Comparison of ENCODE assay signal across 20 cellular contexts in the genomic region with DNA sequence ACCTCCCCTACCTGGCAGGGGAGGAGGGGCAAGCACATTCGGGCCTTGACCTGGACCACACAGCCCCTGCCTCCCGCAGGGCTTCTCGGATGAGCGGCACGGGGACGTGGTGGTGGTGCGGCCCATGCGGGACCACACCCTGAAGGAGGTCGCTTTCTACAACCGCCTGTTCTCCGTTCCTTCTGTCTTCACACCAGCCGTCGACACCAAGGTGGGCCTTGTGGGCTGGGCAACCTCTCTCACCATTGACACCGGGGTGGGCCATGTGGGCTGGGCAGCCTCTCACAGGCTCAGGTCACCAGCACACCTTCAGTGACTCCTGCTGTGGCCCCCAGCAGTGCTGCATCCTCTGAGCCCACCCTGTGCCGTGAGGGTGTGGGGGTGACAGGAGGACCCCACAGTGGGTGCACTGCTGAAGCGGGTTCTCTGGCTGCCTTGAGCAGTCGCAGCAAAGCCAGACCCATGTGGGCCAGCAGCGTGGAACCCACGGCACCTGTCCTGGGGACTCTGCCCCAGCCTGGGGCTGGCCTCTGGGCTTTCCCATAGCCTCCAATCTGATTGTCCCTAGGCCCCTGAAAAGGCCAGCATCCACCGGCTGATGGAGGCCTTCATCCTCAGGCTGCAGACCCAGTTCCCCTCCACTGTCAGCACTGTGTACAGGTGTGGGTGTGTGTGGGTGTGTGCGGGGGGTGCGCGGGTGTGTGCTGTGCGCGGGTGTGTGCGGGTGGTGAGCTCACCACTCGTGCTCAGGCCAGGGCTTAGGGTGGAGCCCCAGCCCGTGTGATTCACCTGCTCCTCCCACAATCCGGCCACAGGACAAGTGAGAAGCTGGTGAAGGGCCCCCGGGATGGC. TPM values are rescaled to one million over a fixed set of nuclear protein-coding genes. Genes with fewer than 3 reads are reported as not detected.
DNase-seq lines count a peak whose midpoint lies in the region; ATAC-seq, FAIRE-seq and TF ChIP-seq lines count a peak whose summit lies in the region.
"Had no signal": no experiment of that assay in that cellular context is flagged by ENCODE, and none has a peak within 500 bp of the region (broad histone marks: within the 10 kb centered on the region; RNA-seq: fewer than 3 reads in every experiment).

No MANE protein-coding gene starts in this region.

- peaks cover 21% of the 10 kb centered on the region for H3K79me2 ChIP-seq in K562 (ENCODE audit: control insufficient read depth, insufficient read depth, low read length)

- H3K27me3 Mint-ChIP-seq in nephron progenitor cell (ENCODE audit: low read depth, poor library complexity): no peaks in the 10 kb centered on the region
- H3K27me3 Mint-ChIP-seq: memory B cell, T-cell had no signal

- peaks cover 3% of the 10 kb centered on the region for H3K9me1 ChIP-seq in K562 (ENCODE audit: control insufficient read depth, insufficient read depth, low read length)

- no peaks in the 10 kb centered on the region for H3K9me3 Mint-ChIP-seq in nephron progenitor cell
- H3K9me3 Mint-ChIP-seq: H9, memory B cell, neural crest cell, T-cell had no signal

- CTCF ChIA-PET in K562 (lab: Yijun Ruan, JAX; ENCODE audit: low intra/inter-chr PET ratio): no interaction called here
- CTCF ChIA-PET in GM10248 (lab: Yijun Ruan, JAX): interaction anchor here (6.2 kb wide), 1 partner anchor 22 kb away, joined by 38 read pairs; no protein-coding TSS in a partner anchor

- H2AFZ ChIP-seq in K562 (ENCODE audit: low read depth, low read length): no peak overlapping the region

- H3K4me1 ChIP-seq in K562 (replicated peaks in 1 of 2; ENCODE audit: control insufficient read depth in 2 of 2, insufficient read depth in 2 of 2, low read length in 2 of 2): peaks cover 0 to 65% of the 10 kb centered on the region in 2 experiments; a peak in 1 of 5 replicates
- H3K4me1 ChIP-seq: suprapubic skin had no signal

- POLR2A ChIA-PET in K562 (lab: Yijun Ruan, JAX): interaction anchor here (0.9 kb wide), 1 partner anchor 18 kb away, joined by 3 read pairs; no protein-coding TSS in a partner anchor
- POLR2A ChIA-PET in GM10248 (lab: Yijun Ruan, JAX): no interaction called here

- TF ChIP-seq EP300 in K562 (IDR thresholded peaks at IDR 0.05; ENCODE audit: low read length): no peak

- no peak overlapping the region for H3K4me3 ChIP-seq in K562
- H3K4me3 ChIP-seq: BLaER1, gastroesophageal sphincter, suprapubic skin had no signal

- DNase-seq in AG20443 (ENCODE audit: low spot score): peak; percentile 58
- DNase-seq in HT1080 (ENCODE audit: low read depth): peak; percentile 31
- DNase-seq in K562 (ENCODE audit: extremely low read depth in 1 of 4, low spot score in 3 of 4): peak in 3 of 4 experiments; percentile 48 to 72 (median 54)
- DNase-seq in nephron progenitor cell: no peak
- no peak for DNase-seq in activated CD8-positive, alpha-beta memory T cell treated with anti-CD3 and anti-CD28 coated beads, Interleukin-2, amount 50 U/mL, for 4 hours
- DNase-seq in GM10248 (ENCODE audit: extremely low spot score): no peak
- DNase-seq: activated effector memory CD4-positive, alpha-beta T cell treated with Interleukin-2 at 50 U/mL for 16 hours; H9; MV-4-11; NCI-H2029 treated with DMSO at 0.1 percent for 48 hours; T-cell had no signal

- TF ChIP-seq CTCF in K562 (IDR thresholded peaks at IDR 0.05 in 2 of 3, conservative IDR thresholded peaks at IDR 0.05 in 1 of 3; ENCODE audit: insufficient read depth in 2 of 3, low read depth in 1 of 3, low read length in 3 of 3) (no peak), nephron progenitor cell (IDR thresholded peaks at IDR 0.05) (no peak), GM10248 (IDR thresholded peaks at IDR 0.05; ENCODE audit: control extremely low read depth, extremely low read depth, low read depth, missing control alignments) (no peak)

- peaks cover 15% of the 10 kb centered on the region for H3K4me1 Mint-ChIP-seq in nephron progenitor cell
- H3K4me1 Mint-ChIP-seq: neural crest cell had no signal

- H3K9me3 ChIP-seq in K562 (replicated peaks; ENCODE audit: control insufficient read depth, insufficient read depth, low read depth, low read length): 0 out of 2 replicates have a peak, but pooled peaks cover 2% of the 10 kb centered on the region
- H3K9me3 ChIP-seq: BLaER1, gastroesophageal sphincter, suprapubic skin had no signal

- in situ Hi-C loops in K562 (cut with MboI): no loop called here

- H4K20me1 ChIP-seq in K562 (replicated peaks; ENCODE audit: control insufficient read depth, insufficient read depth, low read length): peaks cover 17% of the 10 kb centered on the region; the same call in 1 of the 2 replicates

- TF ChIP-seq POLR2A in K562 (conservative IDR thresholded peaks at IDR 0.05): peak; percentile 57

- H3K4me3 Mint-ChIP-seq in nephron progenitor cell: no peak overlapping the region
- H3K4me3 Mint-ChIP-seq: H9, memory B cell, neural crest cell, T-cell had no signal

- H3K36me3 ChIP-seq in K562 (ENCODE audit: control insufficient read depth, insufficient read depth, low read length): peaks cover 94% of the 10 kb centered on the region

- no peaks in the 10 kb centered on the region; a peak in 1 of 5 replicates for H3K27me3 ChIP-seq in K562 (ENCODE audit: control insufficient read depth in 2 of 2, insufficient read depth in 2 of 2, low read length in 2 of 2)
- H3K27me3 ChIP-seq: BLaER1, gastroesophageal sphincter, suprapubic skin had no signal

- peak overlapping the region; percentile 54 for H3K27ac Mint-ChIP-seq in nephron progenitor cell
- H3K27ac Mint-ChIP-seq: H9, memory B cell, T-cell had no signal

- no peak overlapping the region for H3K4me2 ChIP-seq in K562 (ENCODE audit: insufficient read depth, low read length)
- H3K4me2 ChIP-seq: BLaER1 had no signal

- no peak overlapping the region for H3K9ac ChIP-seq in K562 (ENCODE audit: insufficient read depth in 1 of 2, low read depth in 2 of 2, low read length in 2 of 2)
- H3K9ac ChIP-seq: BLaER1 had no signal

- ATAC-seq in K562 (peak; percentile 64), GM19328 (IDR thresholded peaks at IDR 0.05; ENCODE audit: unreplicated experiment) (no peak)
- ATAC-seq: gastroesophageal sphincter, T-cell had no signal

- intact Hi-C loops in K562 (cut with micrococcal nuclease): no loop called here

- no peak overlapping the region for H3K27ac ChIP-seq in K562 (ENCODE audit: extremely low read depth, low read depth, low read length)
- H3K27ac ChIP-seq: BLaER1, gastroesophageal sphincter, suprapubic skin had no signal

- FAIRE-seq in K562 (lab: Jason Lieb, UNC): no peak
- FAIRE-seq: D721Med, endometrium had no signal

- BruUV-seq in K562 (replicated peaks; lab: Mats Ljungman, UMichigan): no TSS peak

- no peak for TF ChIP-seq RAD21 in K562 (CRISPR knock-in tag; conservative IDR thresholded peaks at IDR 0.05 in 1 of 2, IDR thresholded peaks at IDR 0.05 in 1 of 2)

- H3K36me3 Mint-ChIP-seq in nephron progenitor cell (ENCODE audit: low read depth): peaks cover 5% of the 10 kb centered on the region

- WGBS in K562 (ENCODE audit: insufficient coverage, low coverage, missing lambda C conversion rate): 79% methylated on average over 28 of the region's 30 CpGs

RNA-seq across cellular contexts. Expression of a gene that starts 7.5 kb away (rescaled TPM):
- total RNA-seq in HT1080 (2014; rRNA removed; shearing (Covaris generic)): 26.6 and 31.0 TPM in 2 replicates
- polyA plus RNA-seq in HT1080 (2015; cell fraction: cytosol; rRNA removed): 18.8 and 20.7 TPM in 2 replicates
- polyA plus RNA-seq in HT1080 (2015; cell fraction: nucleus; rRNA removed): 24.1 and 26.0 TPM in 2 replicates
- 45.3 and 159 TPM in 2 replicates for total RNA-seq in K562 (2011; cell fraction: chromatin; rRNA removed; ENCODE audit: low replicate concordance)
- total RNA-seq in K562 (2011; cell fraction: nucleolus; rRNA removed): 114 and 148 TPM in 2 replicates
- 48.7 and 66.7 TPM in 2 replicates for total RNA-seq in K562 (2011; cell fraction: nucleoplasm; rRNA removed)
- total RNA-seq in K562 (2014; rRNA removed) (55.4 and 68.9 TPM in 2 replicates), K562 (2014; rRNA removed; fragmentation: Illumina TruSeq; extraction: Trizol) (7.2 and 11.9 TPM in 2 replicates), K562 (2015; rRNA removed; fragmentation: Illumina TruSeq; extraction: Trizol) (41.1 and 49.2 TPM in 2 replicates), K562 (2021) (105 and 106 TPM in 2 replicates)
- polyA plus RNA-seq in K562 (2011; rRNA removed) (23.2 and 30.1 TPM in 2 replicates), K562 (2014; fragmentation: Illumina TruSeq; extraction: Trizol) (17.7 and 46.9 TPM in 2 replicates), K562 (2014; fragmentation: Nextera tagmentation; extraction: Ambion mirVana) (1 to 10 TPM; 1.3 to 3.0 TPM), K562 (2014; rRNA removed) (63.4 and 76.6 TPM in 2 replicates)
- 40.2 and 96.8 TPM in 2 replicates for polyA plus RNA-seq in K562 (2011; cell fraction: cytosol; rRNA removed)
- 102 and 136 TPM in 2 replicates for polyA plus RNA-seq in K562 (2011; cell fraction: nucleus; rRNA removed)
- 34.1 and 51.7 TPM in 2 replicates for polyA plus RNA-seq in K562 (2012)
- polyA minus RNA-seq in K562 (2011; rRNA and poly(A)+ RNA removed): 9.4 and 14.4 TPM in 2 replicates
- 48.0 and 51.1 TPM in 2 replicates for polyA minus RNA-seq in K562 (2011; cell fraction: cytosol; rRNA and poly(A)+ RNA removed)
- 40.7 and 44.1 TPM in 2 replicates for polyA minus RNA-seq in K562 (2011; cell fraction: nucleus; rRNA and poly(A)+ RNA removed)

RNA-seq across cellular contexts. Expression of a gene that starts 7.6 kb away (rescaled TPM):
- 31.9 and 38.1 TPM in 2 replicates for total RNA-seq in HT1080 (2014; rRNA removed; shearing (Covaris generic))
- polyA plus RNA-seq in HT1080 (2015; cell fraction: cytosol; rRNA removed): 22.2 and 27.6 TPM in 2 replicates
- polyA plus RNA-seq in HT1080 (2015; cell fraction: nucleus; rRNA removed): 23.5 and 35.2 TPM in 2 replicates
- total RNA-seq in K562 (2011; cell fraction: chromatin; rRNA removed; ENCODE audit: low replicate concordance): 58.8 and 182 TPM in 2 replicates
- total RNA-seq in K562 (2011; cell fraction: nucleolus; rRNA removed): 89.5 and 92.7 TPM in 2 replicates
- total RNA-seq in K562 (2011; cell fraction: nucleoplasm; rRNA removed): 60.1 and 64.4 TPM in 2 replicates
- 46.9 and 61.6 TPM in 2 replicates for total RNA-seq in K562 (2014; rRNA removed)
- total RNA-seq in K562 (2014; rRNA removed; fragmentation: Illumina TruSeq; extraction: Trizol): 6.1 and 7.3 TPM in 2 replicates
- total RNA-seq in K562 (2015; rRNA removed; fragmentation: Illumina TruSeq; extraction: Trizol): 19.5 and 22.3 TPM in 2 replicates
- total RNA-seq in K562 (2021): 60.3 and 61.2 TPM in 2 replicates
- 26.5 and 37.4 TPM in 2 replicates for polyA plus RNA-seq in K562 (2011; rRNA removed)
- 37.8 and 90.9 TPM in 2 replicates for polyA plus RNA-seq in K562 (2011; cell fraction: cytosol; rRNA removed)
- 118 and 185 TPM in 2 replicates for polyA plus RNA-seq in K562 (2011; cell fraction: nucleus; rRNA removed)
- 23.8 and 39.8 TPM in 2 replicates for polyA plus RNA-seq in K562 (2012)
- 12.7 and 27.9 TPM in 2 replicates for polyA plus RNA-seq in K562 (2014; fragmentation: Illumina TruSeq; extraction: Trizol)
- polyA plus RNA-seq in K562 (2014; fragmentation: Nextera tagmentation; extraction: Ambion mirVana): under 1 TPM; 0.56 to 0.96 TPM
- polyA plus RNA-seq in K562 (2014; rRNA removed): 59.4 and 65.6 TPM in 2 replicates
- polyA minus RNA-seq in K562 (2011; rRNA and poly(A)+ RNA removed): 7.0 and 12.0 TPM in 2 replicates
- polyA minus RNA-seq in K562 (2011; cell fraction: cytosol; rRNA and poly(A)+ RNA removed): 41.2 and 44.5 TPM in 2 replicates
- polyA minus RNA-seq in K562 (2011; cell fraction: nucleus; rRNA and poly(A)+ RNA removed): 33.4 and 39.2 TPM in 2 replicates

RNA-seq across cellular contexts. Expression of a gene that starts 27.5 kb away (rescaled TPM):
- total RNA-seq in HT1080 (2014; rRNA removed; shearing (Covaris generic)): 0.30 and 0.51 TPM in 2 replicates
- polyA plus RNA-seq in HT1080 (2015; cell fraction: cytosol; rRNA removed): 0.14 and 0.27 TPM in 2 replicates
- not detected in 2 replicates for polyA plus RNA-seq in HT1080 (2015; cell fraction: nucleus; rRNA removed)
- 0.79 and 2.9 TPM in 2 replicates for total RNA-seq in K562 (2011; cell fraction: chromatin; rRNA removed; ENCODE audit: low replicate concordance)
- total RNA-seq in K562 (2011; cell fraction: nucleolus; rRNA removed): 3.2 and 3.7 TPM in 2 replicates
- 0.95 and 1.1 TPM in 2 replicates for total RNA-seq in K562 (2011; cell fraction: nucleoplasm; rRNA removed)
- total RNA-seq in K562 (2014; rRNA removed): 2.7 and 4.1 TPM in 2 replicates
- 0.15 and 0.19 TPM in 2 replicates for total RNA-seq in K562 (2014; rRNA removed; fragmentation: Illumina TruSeq; extraction: Trizol)
- 0.72 and 0.87 TPM in 2 replicates for total RNA-seq in K562 (2015; rRNA removed; fragmentation: Illumina TruSeq; extraction: Trizol)
- total RNA-seq in K562 (2021): 2.5 and 3.1 TPM in 2 replicates
- polyA plus RNA-seq in K562 (2011; rRNA removed): 0.88 and 3.0 TPM in 2 replicates
- 3.2 and 5.5 TPM in 2 replicates for polyA plus RNA-seq in K562 (2011; cell fraction: cytosol; rRNA removed)
- 2.9 and 3.8 TPM in 2 replicates for polyA plus RNA-seq in K562 (2011; cell fraction: nucleus; rRNA removed)
- polyA plus RNA-seq in K562 (2012): 0.95 and 1.2 TPM in 2 replicates
- polyA plus RNA-seq in K562 (2014; fragmentation: Illumina TruSeq; extraction: Trizol): 0.70 and 1.9 TPM in 2 replicates
- under 1 TPM in 1 of 2 experiments, not detected in 1; 0.04 TPM for polyA plus RNA-seq in K562 (2014; fragmentation: Nextera tagmentation; extraction: Ambion mirVana)
- 1.5 and 2.1 TPM in 2 replicates for polyA plus RNA-seq in K562 (2014; rRNA removed)
- polyA minus RNA-seq in K562 (2011; rRNA and poly(A)+ RNA removed): 0.42 and 0.87 TPM in 2 replicates
- 1.9 and 3.5 TPM in 2 replicates for polyA minus RNA-seq in K562 (2011; cell fraction: cytosol; rRNA and poly(A)+ RNA removed)
- 1.5 and 2.3 TPM in 2 replicates for polyA minus RNA-seq in K562 (2011; cell fraction: nucleus; rRNA and poly(A)+ RNA removed)
- total RNA-seq: neural crest cell, RPMI7951 had no signal

RNA-seq across cellular contexts. Expression of a gene that starts 50.9 kb away (rescaled TPM):
- total RNA-seq in HT1080 (2014; rRNA removed; shearing (Covaris generic)): 58.6 and 60.3 TPM in 2 replicates
- 20.1 and 20.7 TPM in 2 replicates for polyA plus RNA-seq in HT1080 (2015; cell fraction: cytosol; rRNA removed)
- polyA plus RNA-seq in HT1080 (2015; cell fraction: nucleus; rRNA removed): 47.7 and 54.0 TPM in 2 replicates
- 321 and 787 TPM in 2 replicates for total RNA-seq in K562 (2011; cell fraction: chromatin; rRNA removed; ENCODE audit: low replicate concordance)
- 569 and 688 TPM in 2 replicates for total RNA-seq in K562 (2011; cell fraction: nucleolus; rRNA removed)
- 436 and 479 TPM in 2 replicates for total RNA-seq in K562 (2011; cell fraction: nucleoplasm; rRNA removed)
- total RNA-seq in K562 (2014; rRNA removed) (89.2 and 121 TPM in 2 replicates), K562 (2014; rRNA removed; fragmentation: Illumina TruSeq; extraction: Trizol) (17.6 and 26.6 TPM in 2 replicates), K562 (2015; rRNA removed; fragmentation: Illumina TruSeq; extraction: Trizol) (45.3 and 45.5 TPM in 2 replicates), K562 (2021) (126 and 141 TPM in 2 replicates)
- polyA plus RNA-seq in K562 (2011; rRNA removed) (53.9 and 168 TPM in 2 replicates), K562 (2014; fragmentation: Illumina TruSeq; extraction: Trizol) (32.9 and 65.4 TPM in 2 replicates), K562 (2014; fragmentation: Nextera tagmentation; extraction: Ambion mirVana) (10 to 100 TPM; 12.2 to 15.4 TPM), K562 (2014; rRNA removed) (65.6 and 82.5 TPM in 2 replicates)
- polyA plus RNA-seq in K562 (2011; cell fraction: cytosol; rRNA removed): 114 and 126 TPM in 2 replicates
- 587 and 718 TPM in 2 replicates for polyA plus RNA-seq in K562 (2011; cell fraction: nucleus; rRNA removed)
- polyA plus RNA-seq in K562 (2012): 111 and 112 TPM in 2 replicates
- 19.0 and 22.9 TPM in 2 replicates for polyA minus RNA-seq in K562 (2011; rRNA and poly(A)+ RNA removed)
- 57.7 and 136 TPM in 2 replicates for polyA minus RNA-seq in K562 (2011; cell fraction: cytosol; rRNA and poly(A)+ RNA removed)
- polyA minus RNA-seq in K562 (2011; cell fraction: nucleus; rRNA and poly(A)+ RNA removed): 78.2 and 151 TPM in 2 replicates

Comparison
In these comparisons a context has a peak if more than half of its experiments do, and no peak if none do; other contexts are left out.
1. DNase-seq: peak in AG20443 (single experiment), HT1080 (single experiment) and K562 (3 of 4); none in nephron progenitor cell (single experiment), activated CD8-positive, alpha-beta memory T cell treated with anti-CD3 and anti-CD28 coated beads, Interleukin-2, amount 50 U/mL, for 4 hours (single experiment) and GM10248 (single experiment).